ENCODE assay signal across 8 cellular contexts in genomic region chr1:23343246-23344110, GRCh38. TPM values are rescaled to one million over a fixed set of nuclear protein-coding genes. Genes with fewer than 3 reads are reported as not detected.
A peak's percentile ranks its signal among the peaks of the same experiment; 100 is the strongest.
DNase-seq lines count a peak whose midpoint lies in the region; ATAC-seq lines count a peak whose summit lies in the region.

No MANE protein-coding gene starts in this region.

- ATAC-seq in GM21515 (IDR thresholded peaks at IDR 0.05; ENCODE audit: unreplicated experiment) (peak; percentile 15), memory B cell (ENCODE audit: low read depth) (peak; percentile 4)

- no peaks in the 10 kb centered on the region for H3K27me3 ChIP-seq in duodenal mucosa (ENCODE audit: control insufficient read depth in 1 of 2, insufficient read depth in 2 of 2, low read length in 2 of 2)

- peak overlapping the region; percentile 84 to 88 for H3K9ac ChIP-seq in duodenal mucosa (ENCODE audit: low read depth in 1 of 2, low read length in 2 of 2)

- peak overlapping the region; percentile 88 for H3K27ac Mint-ChIP-seq in memory B cell

- H3K27me3 Mint-ChIP-seq in memory B cell: no peaks in the 10 kb centered on the region

- peaks cover 2% of the 10 kb centered on the region for H3K36me3 Mint-ChIP-seq in memory B cell

- peaks cover 32 to 47% of the 10 kb centered on the region in 2 donors for H3K4me1 ChIP-seq in duodenal mucosa (ENCODE audit: control insufficient read depth in 1 of 2, insufficient read depth in 2 of 2, low read length in 2 of 2)

- DNase-seq in DMS79 (lab: John Stamatoyannopoulos, UW) (peak; percentile 49), LHCN-M2 (ENCODE audit: low read depth) (peak; percentile 72), memory B cell (ENCODE audit: low spot score in 2 of 2) (peak in 1 of 2 donors; percentile 18), MV-4-11 (lab: John Stamatoyannopoulos, UW) (no peak)
- peak; percentile 64 to 65 for DNase-seq in activated CD4-positive, alpha-beta T cell treated with anti-CD3 and anti-CD28 coated beads for 4 hours
- DNase-seq in stimulated activated CD8-positive, alpha-beta memory T cell treated with anti-CD3 and anti-CD28 coated beads, Interleukin-2, amount 100 ng/mL, for 48 hours (ENCODE audit: low read depth in 2 of 2): peak; percentile 36 to 37

- H3K27ac ChIP-seq in duodenal mucosa (ENCODE audit: low read depth, low read length): peak overlapping the region; percentile 92

- peaks cover 35% of the 10 kb centered on the region for H3K4me1 Mint-ChIP-seq in memory B cell

- peak overlapping the region; percentile 87 for H3K4me3 Mint-ChIP-seq in memory B cell

- H3K4me3 ChIP-seq in duodenal mucosa (ENCODE audit: low read depth in 1 of 2, low read length in 2 of 2): peak overlapping the region; percentile 91 to 96

- H3K9me3 Mint-ChIP-seq in memory B cell: peaks cover 2% of the 10 kb centered on the region

- H3K9me3 ChIP-seq in duodenal mucosa (ENCODE audit: control insufficient read depth in 1 of 2, low read length in 2 of 2): no peaks in the 10 kb centered on the region

- peaks cover 0 to 2% of the 10 kb centered on the region in 2 donors for H3K36me3 ChIP-seq in duodenal mucosa (ENCODE audit: control insufficient read depth in 1 of 2, insufficient read depth in 2 of 2, low read length in 2 of 2)

RNA-seq across cellular contexts. Expression of gene HNRNPR, which starts 0.6 kb away (rescaled TPM):
- 126 and 140 TPM in 2 replicates for total RNA-seq in LHCN-M2 (2014; rRNA removed)
- polyA plus RNA-seq in LHCN-M2 (2012): 77.5 TPM

RNA-seq across cellular contexts. Expression of gene ZNF436, which starts 26.2 kb away (rescaled TPM):
- total RNA-seq in LHCN-M2 (2014; rRNA removed): 10.8 and 13.4 TPM in 2 replicates
- polyA plus RNA-seq in LHCN-M2 (2012): 5.6 TPM
